Comparison of ENCODE assay signal across 26 cellular contexts in the genomic region with DNA sequence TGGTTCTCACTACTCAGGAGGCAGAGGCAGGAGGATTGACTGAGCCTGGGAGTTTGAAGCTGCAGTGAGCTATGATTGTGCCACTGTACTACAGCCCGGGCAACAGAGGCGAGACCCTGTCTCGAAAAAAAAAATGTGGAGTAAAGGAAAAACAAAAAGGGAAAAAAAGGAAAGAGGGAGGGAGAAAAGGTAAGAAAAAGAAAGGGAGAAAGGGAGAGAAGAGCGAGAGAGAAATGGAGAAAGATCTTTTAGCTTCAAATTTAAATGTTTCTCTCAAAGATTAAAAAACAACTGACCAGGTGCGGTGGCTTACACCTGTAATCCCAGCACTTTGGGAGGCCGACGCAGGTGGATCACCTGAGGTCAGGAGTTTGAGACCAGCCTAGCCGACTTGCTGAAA. TPM values are rescaled to one million over a fixed set of nuclear protein-coding genes. Genes with fewer than 3 reads are reported as not detected.
DNase-seq lines count a peak whose midpoint lies in the region; ATAC-seq, FAIRE-seq and TF ChIP-seq lines count a peak whose summit lies in the region.
"Had no signal": no experiment of that assay in that cellular context is flagged by ENCODE, and none has a peak within 500 bp of the region (broad histone marks: within the 10 kb centered on the region; RNA-seq: fewer than 3 reads in every experiment).

No MANE protein-coding gene starts in this region.

- H2AFZ ChIP-seq in H1 (ENCODE audit: low read length): no peak overlapping the region

- peaks cover 10% of the 10 kb centered on the region for H3K9me3 ChIP-seq in left ventricle myocardium inferior (replicated peaks)
- peaks cover 0 to 6% (median 0%) of the 10 kb centered on the region in 12 donors for H3K9me3 ChIP-seq in heart left ventricle
- H3K9me3 ChIP-seq in T-helper 17 cell (ENCODE audit: control insufficient read depth, low read length, poor library complexity, severe bottlenecking): no peaks in the 10 kb centered on the region
- 0 out of 4 replicates have a peak, but pooled peaks cover 0 to 2% of the 10 kb centered on the region in 2 experiments for H3K9me3 ChIP-seq in H1 (ENCODE audit: insufficient read depth in 2 of 2, low read depth in 1 of 2, low read length in 1 of 2)
- H3K9me3 ChIP-seq in transverse colon: no peaks in the 10 kb centered on the region
- H3K9me3 ChIP-seq: colonic mucosa, spleen, stomach had no signal

- no peak overlapping the region for H4K91ac ChIP-seq in H1 (replicated peaks; ENCODE audit: insufficient read length, low read length)

- H3K27ac ChIP-seq in left ventricle myocardium inferior (replicated peaks) (peak overlapping the region; percentile 81), heart left ventricle (peak overlapping the region in 2 of 12 donors; percentile 76 to 94), H1 (ENCODE audit: low read depth, low read length) (no peak overlapping the region), transverse colon (no peak overlapping the region)

- H3K4me1 Mint-ChIP-seq in T-helper 17 cell: peaks cover 32% of the 10 kb centered on the region
- H3K4me1 Mint-ChIP-seq in stimulated activated naive B cell treated with anti-CD40 and anti-IgM and Interleukin-4, amounts not matched to agents 10 μg/mL and 1 μg/mL and 100 μg/mL, for 72 hours: peaks cover 14 to 30% of the 10 kb centered on the region in 2 donors

- H3K27ac Mint-ChIP-seq in T-helper 17 cell: peak overlapping the region; percentile 93
- peak overlapping the region; percentile 31 for H3K27ac Mint-ChIP-seq in stimulated activated naive B cell treated with anti-CD40 and anti-IgM and Interleukin-4, amounts not matched to agents 10 μg/mL and 1 μg/mL and 100 μg/mL, for 72 hours
- H3K27ac Mint-ChIP-seq: endodermal cell had no signal

- DNase-seq in left ventricle myocardium inferior (no peak), heart left ventricle (no peak), T-helper 17 cell (no peak), H1 (ENCODE audit: low read depth in 1 of 2, low spot score in 2 of 2) (no peak), hippocampal formation (lab: John Stamatoyannopoulos, UW) (no peak), transverse colon (no peak)
- no peak for DNase-seq in stimulated activated naive B cell treated with anti-CD40 and anti-IgM and Interleukin-4, amounts not matched to agents 10 μg/mL and 1 μg/mL and 100 μg/mL, for 72 hours
- DNase-seq: activated CD4-positive, alpha-beta T cell treated with anti-CD3 and anti-CD28 coated beads, Interleukin-2, amount 50 U/mL, for 1 hour; Calu3; colonic mucosa; EL; endodermal cell; kidney glomerular epithelial cell; mammary epithelial cell; NCI-H1105; NCI-H2081; NCI-H446 treated with DMSO at 0.1 percent for 48 hours; retina; Right ventricle myocardium superior; spleen; stimulated activated CD4-positive, alpha-beta T cell treated with anti-CD3 and anti-CD28 coated beads, Interleukin-4, amount 100 ng/mL, for 1 hour; stomach; trophoblast cell had no signal

- POLR2A ChIA-PET in H1 (lab: Charles Lee; ENCODE audit: partially characterized antibody): interaction anchor here (0.6 to 1.1 kb wide), 3 partner anchors 8 to 546 kb away, joined by 3 to 4 read pairs (median 3); no protein-coding TSS in a partner anchor

- H4K5ac ChIP-seq in H1 (ENCODE audit: insufficient read length, low read depth, low read length): no peak overlapping the region

- no peak for TF ChIP-seq RAD21 in H1 (IDR thresholded peaks at IDR 0.05 in 1 of 2, conservative IDR thresholded peaks at IDR 0.05 in 1 of 2; ENCODE audit: low read depth in 2 of 2, low read length in 2 of 2)

- H2BK120ac ChIP-seq in H1 (replicated peaks; ENCODE audit: low read depth, low read length): no peak overlapping the region

- H3K4me2 ChIP-seq in H1 (ENCODE audit: insufficient read depth in 1 of 2, low read depth in 2 of 2, low read length in 2 of 2): no peak overlapping the region

- H2BK12ac ChIP-seq in H1 (ENCODE audit: low read depth, low read length): no peak overlapping the region

- H3K36me3 ChIP-seq in left ventricle myocardium inferior (no peaks in the 10 kb centered on the region), heart left ventricle (no peaks in the 10 kb centered on the region), H1 (ENCODE audit: control insufficient read depth in 2 of 4, insufficient read depth in 4 of 4, low read length in 3 of 4) (no peaks in the 10 kb centered on the region), transverse colon (no peaks in the 10 kb centered on the region)
- H3K36me3 ChIP-seq: colonic mucosa, spleen, stomach had no signal

- FAIRE-seq in H1 (lab: Jason Lieb, UNC): no peak
- FAIRE-seq: TTC549 had no signal

- peaks cover 0 to 4% of the 10 kb centered on the region in 2 donors for H3K9me3 Mint-ChIP-seq in stimulated activated naive B cell treated with anti-CD40 and anti-IgM and Interleukin-4, amounts not matched to agents 10 μg/mL and 1 μg/mL and 100 μg/mL, for 72 hours
- H3K9me3 Mint-ChIP-seq: endodermal cell had no signal

- H3K36me3 Mint-ChIP-seq in T-helper 17 cell (ENCODE audit: low read depth): no peaks in the 10 kb centered on the region
- peaks cover 5 to 14% of the 10 kb centered on the region in 2 donors for H3K36me3 Mint-ChIP-seq in stimulated activated naive B cell treated with anti-CD40 and anti-IgM and Interleukin-4, amounts not matched to agents 10 μg/mL and 1 μg/mL and 100 μg/mL, for 72 hours
- H3K36me3 Mint-ChIP-seq: brain had no signal

- TF ChIP-seq CTCF in left ventricle myocardium inferior (IDR thresholded peaks at IDR 0.05; ENCODE audit: borderline replicate concordance) (no peak), heart left ventricle (IDR thresholded peaks at IDR 0.05) (no peak), H1 (IDR thresholded peaks at IDR 0.05; ENCODE audit: control extremely low read depth in 1 of 3, insufficient read depth in 1 of 3, low read depth in 1 of 3, low read length in 3 of 3) (no peak), transverse colon (IDR thresholded peaks at IDR 0.05) (no peak)

- ATAC-seq in heart left ventricle (no peak), T-helper 17 cell (no peak), HG03439 (IDR thresholded peaks at IDR 0.05; ENCODE audit: unreplicated experiment) (no peak)
- ATAC-seq in stimulated activated naive B cell treated with anti-CD40 and anti-IgM and Interleukin-4, amounts not matched to agents 10 μg/mL and 1 μg/mL and 100 μg/mL, for 72 hours (replicated peaks): no peak

- peaks cover 27% of the 10 kb centered on the region for H3K4me1 ChIP-seq in left ventricle myocardium inferior
- H3K4me1 ChIP-seq in heart left ventricle: peaks cover 0 to 44% (median 12%) of the 10 kb centered on the region in 12 donors
- no peaks in the 10 kb centered on the region; a peak in 1 of 7 replicates for H3K4me1 ChIP-seq in H1 (replicated peaks in 1 of 4; ENCODE audit: control insufficient read depth in 3 of 4, insufficient read depth in 4 of 4, low read length in 3 of 4)
- H3K4me1 ChIP-seq in transverse colon: peaks cover 0 to 22% (median 10%) of the 10 kb centered on the region in 4 donors
- H3K4me1 ChIP-seq: colonic mucosa had no signal

- intact Hi-C loops in left ventricle myocardium inferior (cut with micrococcal nuclease) (no loop called here), heart left ventricle (cut with DNase I) (loop anchor here in 2 of 10 donors (2.0 to 10.0 kb wide), 4 partner anchors 35 to 139 kb away; partner anchors contain the start of genes RNF125 (in 1 of the 2) and TRAPPC8 (in 1 of the 2)), transverse colon (cut with DNase I; ENCODE audit: low total_unique reads) (loop anchor here (10.0 kb wide), 1 partner anchor 129 kb away; no protein-coding TSS in a partner anchor)

- H2AK5ac ChIP-seq in H1 (ENCODE audit: low read depth, low read length): no peak overlapping the region

- no peaks in the 10 kb centered on the region for H3K23me2 ChIP-seq in H1 (ENCODE audit: low read depth, low read length)

- H3K4me3 Mint-ChIP-seq in T-helper 17 cell: peak overlapping the region; percentile 59
- no peak overlapping the region for H3K4me3 Mint-ChIP-seq in stimulated activated naive B cell treated with anti-CD40 and anti-IgM and Interleukin-4, amounts not matched to agents 10 μg/mL and 1 μg/mL and 100 μg/mL, for 72 hours
- H3K4me3 Mint-ChIP-seq: brain, endodermal cell had no signal

- H3K56ac ChIP-seq in H1 (replicated peaks; ENCODE audit: insufficient read length, low read depth, low read length): no peak overlapping the region

- 95 to 98% (median 96%) methylated on average over 8 of the region's 8 CpGs for WGBS in heart left ventricle, 4 donors
- WGBS in H1 (ENCODE audit: extremely low coverage in 1 of 2, insufficient coverage in 1 of 2, insufficient read length in 1 of 2, insufficient replicate concordance in 2 of 2, low coverage in 1 of 2, low lambda C conversion rate in 2 of 2, missing lambda C conversion rate in 1 of 2), 2 experiments: 90% methylated on average over 6 of the region's 8 CpGs; no CpG with 5 or more reads in 1 of the 2 experiments
- WGBS in transverse colon (ENCODE audit: low coverage in 1 of 2), 2 donors: 95 to 98% methylated on average over 6 to 8 of the region's 8 CpGs

- H3K27me3 ChIP-seq in left ventricle myocardium inferior (ENCODE audit: low read depth) (no peaks in the 10 kb centered on the region), heart left ventricle (no peaks in the 10 kb centered on the region), H1 (replicated peaks in 1 of 4; ENCODE audit: control insufficient read depth in 3 of 4, extremely low read depth in 1 of 4, insufficient read depth in 3 of 4, low read length in 3 of 4) (no peaks in the 10 kb centered on the region), transverse colon (no peaks in the 10 kb centered on the region)
- H3K27me3 ChIP-seq: colonic mucosa, spleen, stomach had no signal

- H4K8ac ChIP-seq in H1 (ENCODE audit: extremely low read depth, insufficient read depth, low read length): no peak overlapping the region

- H4K20me1 ChIP-seq in H1 (replicated peaks in 1 of 2; ENCODE audit: control insufficient read depth in 1 of 2, insufficient read depth in 2 of 2, low read length in 2 of 2): no peaks in the 10 kb centered on the region

- no peaks in the 10 kb centered on the region for H3K27me3 Mint-ChIP-seq in T-helper 17 cell
- no peaks in the 10 kb centered on the region for H3K27me3 Mint-ChIP-seq in stimulated activated naive B cell treated with anti-CD40 and anti-IgM and Interleukin-4, amounts not matched to agents 10 μg/mL and 1 μg/mL and 100 μg/mL, for 72 hours

- H3K14ac ChIP-seq in H1 (ENCODE audit: insufficient read length): no peak overlapping the region

- CTCF ChIA-PET in H1 (lab: Charles Lee; ENCODE audit: partially characterized antibody): interaction anchor here (0.6 to 2.4 kb wide), 4 partner anchors 12 to 56 kb away, joined by 3 to 7 read pairs (median 3); no protein-coding TSS in a partner anchor

- no peak for TF ChIP-seq EP300 in H1 (IDR thresholded peaks at IDR 0.05; ENCODE audit: borderline replicate concordance in 1 of 2, low read depth in 2 of 2, low read length in 2 of 2)
- TF ChIP-seq EP300 in transverse colon (IDR thresholded peaks at IDR 0.05; ENCODE audit: low read depth): no peak

- H2BK20ac ChIP-seq in H1 (ENCODE audit: low read length): no peak overlapping the region

- no peak overlapping the region for H3K23ac ChIP-seq in H1 (ENCODE audit: insufficient read length)

- H3K18ac ChIP-seq in H1 (ENCODE audit: extremely low read depth, low read length): no peak overlapping the region

- no peaks in the 10 kb centered on the region for H3K79me1 ChIP-seq in H1 (ENCODE audit: low read depth, low read length)

- no peak for TF ChIP-seq POLR2A in heart left ventricle (IDR thresholded peaks at IDR 0.05)
- no peak for TF ChIP-seq POLR2A in H1 (IDR thresholded peaks at IDR 0.05; ENCODE audit: control extremely low read depth in 1 of 2, low read depth in 2 of 2, low read length in 2 of 2)
- no peak for TF ChIP-seq POLR2A in transverse colon (IDR thresholded peaks at IDR 0.05)

- peak overlapping the region; percentile 49; the same call in 1 of the 2 replicates for H2BK15ac ChIP-seq in H1 (ENCODE audit: low read length)

- no peak overlapping the region for H3K9ac ChIP-seq in H1 (replicated peaks in 1 of 4; ENCODE audit: extremely low read depth in 1 of 4, low read depth in 3 of 4, low read length in 3 of 4)

- H3K4ac ChIP-seq in H1 (replicated peaks; ENCODE audit: insufficient read length, low read depth, low read length): no peak overlapping the region

- in situ Hi-C loops in transverse colon (cut with MboI; ENCODE audit: low pct_ligation_motif_present in 1 of 4, low pct_unique_long_range_greater_than_20kb in 1 of 4, low sequenced_read_pairs in 3 of 4): loop anchor here in 2 of 4 donors (10.0 to 25.0 kb wide), 2 partner anchors 69 to 146 kb away; partner anchors contain the start of genes RNF125 (in 1 of the 2) and TRAPPC8 (in 1 of the 2)

- H3K79me2 ChIP-seq in H1 (ENCODE audit: control insufficient read depth in 1 of 2, insufficient read depth in 2 of 2, low read length in 2 of 2): no peaks in the 10 kb centered on the region

- H3K4me3 ChIP-seq in left ventricle myocardium inferior (no peak overlapping the region), heart left ventricle (no peak overlapping the region), H1 (ENCODE audit: extremely low read depth in 1 of 4, insufficient read depth in 2 of 4, low read depth in 3 of 4, low read length in 4 of 4) (no peak overlapping the region), transverse colon (no peak overlapping the region)
- H3K4me3 ChIP-seq: colonic mucosa, stomach had no signal

- H2BK5ac ChIP-seq in H1 (ENCODE audit: low read depth, low read length): no peak overlapping the region

RNA-seq across cellular contexts. Expression of gene RNF138, which starts 7.9 kb away (rescaled TPM):
- total RNA-seq in left ventricle myocardium inferior: 7.1 TPM
- total RNA-seq in heart left ventricle: 10 to 100 TPM in 3 of 9 donors, 1 to 10 TPM in 6; 3.9 to 16.1 (median 9.0) TPM
- polyA plus RNA-seq in heart left ventricle: 10 to 100 TPM in 1 of 2 donors, 1 to 10 TPM in 1; 2.9 to 11.0 TPM
- total RNA-seq in T-helper 17 cell: 100 to 1,000 TPM in 1 of 2 donors, 10 to 100 TPM in 1; 86.8 to 104 TPM
- total RNA-seq in H1 (2021; fragmentation: NEBNext Ultra II Directional; extraction: Animal tissue kit (Norgen Biotek cat#: 25700)): 91.3 and 109 TPM in 2 replicates
- 29.2 and 43.1 TPM in 2 replicates for polyA plus RNA-seq in H1 (2011; rRNA removed)
- polyA plus RNA-seq in H1 (2011; cell fraction: cytosol; rRNA removed): 46.0 TPM
- polyA plus RNA-seq in H1 (2011; cell fraction: nucleus; rRNA removed): 95.6 TPM
- 43.0 to 61.9 TPM (median 57.7 TPM) in 4 replicates for polyA plus RNA-seq in H1 (2012, experiment 1 of 2)
- polyA plus RNA-seq in H1 (2012, experiment 2 of 2): 2.9 TPM
- polyA plus RNA-seq in H1 (2013, experiment 1 of 2): 45.1 TPM
- polyA plus RNA-seq in H1 (2013, experiment 2 of 2): 45.0 TPM
- polyA minus RNA-seq in H1 (2011; rRNA and poly(A)+ RNA removed): 48.2 and 68.1 TPM in 2 replicates
- polyA minus RNA-seq in H1 (2011; cell fraction: cytosol; rRNA and poly(A)+ RNA removed): 139 TPM
- polyA minus RNA-seq in H1 (2011; cell fraction: nucleus; rRNA and poly(A)+ RNA removed): 76.3 TPM
- total RNA-seq in transverse colon: 10 to 100 TPM; 18.3 to 32.2 (median 28.5) TPM
